ENCODE assay signal across 9 cellular contexts in the genomic region with DNA sequence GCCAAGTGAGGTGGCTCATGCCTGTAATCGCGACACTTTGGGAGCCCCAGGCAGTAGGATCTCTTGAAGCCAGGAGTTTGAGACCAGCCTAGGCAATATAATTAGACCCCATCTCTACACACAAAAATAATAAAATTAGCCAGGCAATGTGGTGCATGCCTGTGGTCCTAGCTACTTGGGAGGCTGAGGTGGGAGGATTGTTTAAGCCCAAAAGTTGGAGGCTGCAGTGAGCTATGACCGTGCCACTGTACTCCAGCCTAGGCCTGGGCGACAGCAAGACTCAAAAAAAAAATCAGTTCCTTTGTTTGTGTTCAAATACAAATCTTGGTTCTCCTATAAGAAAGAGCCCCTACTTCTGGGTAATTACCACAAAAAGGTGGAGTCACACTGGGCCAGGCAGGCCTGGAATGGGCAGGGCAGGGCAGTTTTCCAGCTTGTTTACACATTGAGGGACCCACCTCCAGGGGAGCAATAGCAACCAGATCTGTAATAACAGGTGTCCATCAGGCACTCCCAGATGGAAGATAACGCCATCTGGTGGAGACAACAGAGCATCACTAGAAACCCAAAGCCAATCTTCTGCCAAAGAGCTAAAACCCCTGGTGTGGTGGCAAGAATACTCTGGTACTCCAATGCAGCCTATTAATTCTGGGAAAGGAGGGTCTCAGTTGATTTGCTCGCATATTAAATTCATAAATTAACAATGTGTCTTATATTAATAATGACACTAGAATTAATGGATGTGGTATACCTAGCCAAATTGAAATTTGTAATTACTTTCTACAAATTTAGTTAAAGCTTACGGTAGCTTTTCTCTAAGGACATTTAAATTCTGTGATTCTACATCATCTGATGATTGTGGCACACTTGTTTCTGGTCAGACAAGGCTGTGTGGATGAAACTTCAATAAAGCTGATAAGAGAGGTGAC. TPM values are rescaled to one million over a fixed set of nuclear protein-coding genes. Genes with fewer than 3 reads are reported as not detected.
DNase-seq lines count a peak whose midpoint lies in the region; ATAC-seq, FAIRE-seq and TF ChIP-seq lines count a peak whose summit lies in the region.
"Had no signal": no experiment of that assay in that cellular context is flagged by ENCODE, and none has a peak within 500 bp of the region (broad histone marks: within the 10 kb centered on the region; RNA-seq: fewer than 3 reads in every experiment).

No MANE protein-coding gene starts in this region.

- 71% methylated on average over 7 of the region's 7 CpGs for WGBS in GM12878 (ENCODE audit: insufficient coverage, insufficient replicate concordance, low lambda C conversion rate, missing lambda C conversion rate)

- no peaks in the 10 kb centered on the region for H3K9me2 ChIP-seq in SU-DHL-6 (replicated peaks; ENCODE audit: insufficient read depth, low read length)

- H3K4me3 ChIP-seq in SU-DHL-6 (ENCODE audit: insufficient read depth, low read length, poor library complexity, severe bottlenecking), result no peak overlapping the region
- no peak overlapping the region for H3K4me3 ChIP-seq in GM12878

- DNase-seq in NCI-H1694 (lab: John Stamatoyannopoulos, UW) (peak; percentile 94), GM12878 (ENCODE audit: low read depth, low spot score) (no peak), iPS DF 19.7 (ENCODE audit: low read depth, low spot score) (peak; percentile 87), smooth muscle cell of the brain vasculature (ENCODE audit: low read depth, low spot score) (peak; percentile 33), mesenteric fat pad (ENCODE audit: low spot score) (no peak)

- H3K9me3 ChIP-seq in SU-DHL-6 (ENCODE audit: insufficient read depth, low read length), result no peaks in the 10 kb centered on the region
- no peaks in the 10 kb centered on the region for H3K9me3 ChIP-seq in GM12878 (replicated peaks; ENCODE audit: control insufficient read depth, insufficient read depth, low read length)

- RAD21 ChIA-PET in GM12878 (lab: Charles Lee; ENCODE audit: unreplicated experiment), result interaction anchor here (0.6 to 10.1 kb wide), 39 partner anchors 9 to 773 kb away, joined by 3 to 133 read pairs (median 4); partner anchors contain the start of genes GOLT1A, PIK3C2B and PLEKHA6

- H3K36me3 ChIP-seq in SU-DHL-6 (ENCODE audit: low read length) (peaks cover 32% of the 10 kb centered on the region; the same call in 1 of the 2 replicates), GM12878 (ENCODE audit: control insufficient read depth in 2 of 2, insufficient read depth in 2 of 2, low read length in 1 of 2) (peaks cover 11% of the 10 kb centered on the region in 2 experiments; a peak in 3 of 4 replicates)

- peak; percentile 88 for ATAC-seq in HG02642 (IDR thresholded peaks at IDR 0.05; ENCODE audit: poor library complexity, unreplicated experiment)
- ATAC-seq in GM12878, result peak; percentile 94

- H3K79me2 ChIP-seq in SU-DHL-6 (ENCODE audit: insufficient read depth, low read length) (peaks cover 7% of the 10 kb centered on the region), GM12878 (ENCODE audit: control insufficient read depth, insufficient read depth, low read length) (peaks cover 4% of the 10 kb centered on the region)

- POLR2A ChIA-PET in GM12878 (lab: Charles Lee), result interaction anchor here (1.4 kb wide), 2 partner anchors 9 to 21 kb away, joined by 8 to 9 read pairs; no protein-coding TSS in a partner anchor

- in situ Hi-C loops in GM12878 (cut with MboI), result no loop called here

- TF ChIP-seq CTCF in GM12801 (IDR thresholded peaks at IDR 0.05; ENCODE audit: extremely low read depth, insufficient read length), result peak; percentile 42
- peak; percentile 65 for TF ChIP-seq CTCF in SU-DHL-6 (IDR thresholded peaks at IDR 0.05; ENCODE audit: insufficient read depth, low read length, poor library complexity, severe bottlenecking)
- TF ChIP-seq CTCF in GM12878 (IDR thresholded peaks at IDR 0.05 in 2 of 3, conservative IDR thresholded peaks at IDR 0.05 in 1 of 3; ENCODE audit: control insufficient read depth in 2 of 3, extremely low read depth in 1 of 3, insufficient read depth in 1 of 3, low read depth in 3 of 3, low read length in 3 of 3), result peak; percentile 83 to 91 (median 86)

- no peak for TF ChIP-seq EP300 in GM12878 (IDR thresholded peaks at IDR 0.05; ENCODE audit: borderline replicate concordance in 1 of 2, control insufficient read depth in 1 of 2, low read depth in 2 of 2, low read length in 2 of 2)

- CTCF ChIA-PET in GM12878 (lab: Yijun Ruan, JAX), result interaction anchor here (0.6 to 11.2 kb wide), 70 partner anchors 11 to 747 kb away, joined by 3 to 297 read pairs (median 4); partner anchors contain the start of genes GOLT1A, MDM4, PLEKHA6 and REN

- H4K20me1 ChIP-seq in SU-DHL-6 (ENCODE audit: low read depth, low read length), result 0 out of 2 replicates have a peak, but pooled peaks cover 7% of the 10 kb centered on the region
- no peaks in the 10 kb centered on the region for H4K20me1 ChIP-seq in GM12878 (ENCODE audit: control insufficient read depth, insufficient read depth)

- SMC1A ChIA-PET in GM12878 (lab: Charles Lee; ENCODE audit: uncharacterized antibody, unreplicated experiment), result interaction anchor here (0.6 to 7.8 kb wide), 44 partner anchors 9 to 409 kb away, joined by 3 to 141 read pairs (median 5); partner anchors contain the start of genes GOLT1A and REN

- H3K27ac ChIP-seq in SU-DHL-6 (ENCODE audit: low read depth, low read length), result no peak overlapping the region
- H3K27ac ChIP-seq in GM12878 (ENCODE audit: control insufficient read depth, insufficient read depth), result no peak overlapping the region

- H3F3A ChIP-seq in SU-DHL-6 (ENCODE audit: insufficient read depth), result peaks cover 14% of the 10 kb centered on the region; the same call in 1 of the 2 replicates

- no peak overlapping the region for H3K9ac ChIP-seq in SU-DHL-6 (ENCODE audit: low read length)
- no peak overlapping the region for H3K9ac ChIP-seq in GM12878 (ENCODE audit: control insufficient read depth, insufficient read depth, low read length)

- intact Hi-C loops in GM12878 (cut with micrococcal nuclease; ENCODE audit: unreplicated experiment), result loop anchor here (10.0 kb wide), 1 partner anchor 234 kb away; the partner anchor contains the start of gene REN

- TF ChIP-seq RAD21 in GM12878 (IDR thresholded peaks at IDR 0.05; ENCODE audit: insufficient read depth, low read depth, low read length), result peak; percentile 62

- no peaks in the 10 kb centered on the region for H3K4me1 ChIP-seq in GM12878 (ENCODE audit: control insufficient read depth, insufficient read depth, low read length)

- no TSS peak for BruUV-seq in GM12878 (replicated peaks; lab: Mats Ljungman, UMichigan)

- FAIRE-seq in GM12878 (lab: Jason Lieb, UNC), result peak; percentile 38
- FAIRE-seq: frontal cortex had no signal

- TF ChIP-seq POLR2A in GM12878 (IDR thresholded peaks at IDR 0.05; ENCODE audit: low read depth, low read length), result no peak

- H3K27me3 ChIP-seq in SU-DHL-6 (ENCODE audit: low read length), result no peaks in the 10 kb centered on the region
- no peaks in the 10 kb centered on the region for H3K27me3 ChIP-seq in GM12878 (replicated peaks in 1 of 2; ENCODE audit: control insufficient read depth in 2 of 2, insufficient read depth in 2 of 2, low read length in 1 of 2)

- H2AFZ ChIP-seq in SU-DHL-6 (ENCODE audit: low read depth, low read length, severe bottlenecking), result no peak overlapping the region
- no peak overlapping the region for H2AFZ ChIP-seq in GM12878 (ENCODE audit: control insufficient read depth, low read depth, low read length)

- H3K4me2 ChIP-seq in SU-DHL-6 (ENCODE audit: low read depth, low read length, poor library complexity, severe bottlenecking), result no peak overlapping the region
- no peak overlapping the region for H3K4me2 ChIP-seq in GM12878 (ENCODE audit: control insufficient read depth, insufficient read depth)

TF ChIP-seq in GM12878, 131 proteins besides CTCF, POLR2A, EP300 and RAD21 (continues in another document):
- TF ChIP-seq IKZF1 (conservative IDR thresholded peaks at IDR 0.05), result peak; percentile 30; the same call in 1 of the 2 replicates

RNA-seq across cellular contexts. Expression of gene PPP1R15B, which starts 13.2 kb away (rescaled TPM):
- total RNA-seq in GM12878 (2013; cell fraction: nucleolus; rRNA removed), result 43.0 and 45.9 TPM in 2 replicates
- total RNA-seq in GM12878 (2014; rRNA removed), result 34.8 TPM in 2 replicates
- 32.7 and 32.9 TPM in 2 replicates for total RNA-seq in GM12878 (2014; rRNA removed; fragmentation: Illumina TruSeq; extraction: Trizol)
- 37.7 and 38.1 TPM in 2 replicates for total RNA-seq in GM12878 (2021)
- 12.4 TPM for polyA plus RNA-seq in GM12878 (2011; ENCODE audit: low read depth)
- 27.2 and 32.6 TPM in 2 replicates for polyA plus RNA-seq in GM12878 (2011; rRNA removed)
- 20.5 and 25.0 TPM in 2 replicates for polyA plus RNA-seq in GM12878 (2011; cell fraction: cytosol; rRNA removed)
- polyA plus RNA-seq in GM12878 (2011; cell fraction: nucleus; rRNA removed), result 22.0 and 22.6 TPM in 2 replicates
- polyA plus RNA-seq in GM12878 (2012), result 19.5 and 22.5 TPM in 2 replicates
- 33.4 and 38.5 TPM in 2 replicates for polyA plus RNA-seq in GM12878 (2014; fragmentation: Illumina TruSeq; extraction: Trizol)
- polyA plus RNA-seq in GM12878 (2014; fragmentation: Nextera tagmentation; extraction: Ambion mirVana), result 10 to 100 TPM; 13.9 to 17.1 TPM
- 24.8 and 25.8 TPM in 2 replicates for polyA plus RNA-seq in GM12878 (2014; rRNA removed)
- polyA plus RNA-seq in GM12878 (2016; fragmentation: Nextera tagmentation; extraction: Ambion mirVana), result 10 to 100 TPM; 13.9 to 15.4 TPM
- 38.9 and 45.2 TPM in 2 replicates for polyA minus RNA-seq in GM12878 (2011; rRNA and poly(A)+ RNA removed)
- polyA minus RNA-seq in GM12878 (2011; cell fraction: cytosol; rRNA and poly(A)+ RNA removed), result 21.4 and 24.6 TPM in 2 replicates
- polyA minus RNA-seq in GM12878 (2011; cell fraction: nucleus; rRNA and poly(A)+ RNA removed), result 45.8 and 65.4 TPM in 2 replicates
- 132 TPM for total RNA-seq in mesenteric fat pad

RNA-seq across cellular contexts. Expression of gene PLEKHA6, which starts 38.7 kb away (rescaled TPM):
- total RNA-seq in GM12878 (2013; cell fraction: nucleolus; rRNA removed), result 1.4 and 1.6 TPM in 2 replicates
- total RNA-seq in GM12878 (2014; rRNA removed), result 0.05 and 0.11 TPM in 2 replicates
- total RNA-seq in GM12878 (2014; rRNA removed; fragmentation: Illumina TruSeq; extraction: Trizol), result 0.05 and 0.27 TPM in 2 replicates
- 0.21 and 0.69 TPM in 2 replicates for total RNA-seq in GM12878 (2021)
- 0.04 TPM for polyA plus RNA-seq in GM12878 (2011; ENCODE audit: low read depth)
- 0.33 and 0.81 TPM in 2 replicates for polyA plus RNA-seq in GM12878 (2011; rRNA removed)
- 0.47 and 1.3 TPM in 2 replicates for polyA plus RNA-seq in GM12878 (2011; cell fraction: cytosol; rRNA removed)
- 3.2 and 4.6 TPM in 2 replicates for polyA plus RNA-seq in GM12878 (2011; cell fraction: nucleus; rRNA removed)
- 0.04 and 0.36 TPM in 2 replicates for polyA plus RNA-seq in GM12878 (2012)
- polyA plus RNA-seq in GM12878 (2014; fragmentation: Illumina TruSeq; extraction: Trizol), result 0.04 and 0.06 TPM in 2 replicates
- polyA plus RNA-seq in GM12878 (2014; fragmentation: Nextera tagmentation; extraction: Ambion mirVana), result not detected
- 0.04 and 0.14 TPM in 2 replicates for polyA plus RNA-seq in GM12878 (2014; rRNA removed)
- polyA plus RNA-seq in GM12878 (2016; fragmentation: Nextera tagmentation; extraction: Ambion mirVana), result not detected
- 0.51 and 1.3 TPM in 2 replicates for polyA minus RNA-seq in GM12878 (2011; rRNA and poly(A)+ RNA removed)
- polyA minus RNA-seq in GM12878 (2011; cell fraction: cytosol; rRNA and poly(A)+ RNA removed), result 0.67 and 2.7 TPM in 2 replicates
- polyA minus RNA-seq in GM12878 (2011; cell fraction: nucleus; rRNA and poly(A)+ RNA removed), result 1.2 and 4.6 TPM in 2 replicates
- 3.5 TPM for total RNA-seq in mesenteric fat pad

Comparison
In these comparisons a context has a peak if more than half of its experiments do, and no peak if none do; other contexts are left out.
1. DNase-seq: peak in NCI-H1694 (single experiment), iPS DF 19.7 (single experiment) and smooth muscle cell of the brain vasculature (single experiment); none in GM12878 (single experiment) and mesenteric fat pad (single experiment).
2. Peak in every context shown above with its lines, with median percentiles within 50 percentile points of each other: CTCF ChIP-seq.